ENCODE assay signal across 8 cellular contexts in the genomic region with DNA sequence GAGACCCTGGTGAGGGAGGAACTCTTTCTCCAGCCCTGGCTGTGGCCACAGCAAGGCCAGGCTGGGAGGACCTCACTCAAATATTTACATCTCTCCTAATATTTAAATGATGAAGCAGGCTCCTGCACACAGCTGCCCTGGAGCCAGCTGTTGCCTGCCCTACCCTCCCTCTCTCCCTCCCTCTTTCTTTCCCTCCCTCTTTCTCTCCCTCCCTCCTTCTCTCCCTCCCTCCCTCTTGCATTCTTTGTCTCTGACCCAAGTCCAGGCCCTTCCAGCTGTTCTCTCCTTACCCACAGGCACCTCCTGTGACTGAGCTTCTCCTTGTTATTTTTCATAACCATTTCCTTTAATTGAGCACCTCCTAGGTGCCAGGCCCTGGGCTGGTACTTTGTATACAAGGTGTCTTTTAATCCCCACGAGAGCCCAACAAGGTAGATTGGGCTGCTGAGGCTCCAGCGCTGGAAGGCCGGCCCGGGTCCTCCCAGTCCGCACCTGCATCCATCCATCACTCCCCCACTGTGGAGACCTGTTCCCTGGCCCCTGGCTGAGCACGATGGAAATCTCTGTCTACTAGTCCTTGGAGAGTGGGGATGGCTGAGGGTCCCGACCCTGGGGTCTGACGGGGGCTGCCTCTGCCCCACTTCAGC.
DNase-seq lines count a peak whose midpoint lies in the region; ATAC-seq, FAIRE-seq and TF ChIP-seq lines count a peak whose summit lies in the region.

No MANE protein-coding gene starts in this region.

- peak overlapping the region; percentile 79 to 80 for H3K4me3 Mint-ChIP-seq in activated T-cell treated with anti-CD3 and anti-CD28 coated beads, Interleukin-2, amount 50 U/mL, for 72 hours
- H3K4me3 Mint-ChIP-seq in activated T-helper 2 cell treated with anti-CD3 and anti-CD28 coated beads, Interferon-gamma antibody, Interleukin-2, Interleukin-4, amounts not matched to agents 10 μg/mL and 5 μg/mL and 100 μg/mL, durations not matched to agents 14 hours and 24 hours and 36 hours (ENCODE audit: low read depth) = no peak overlapping the region

- peak in 1 of 2 donors; percentile 4 for ATAC-seq in activated T-cell treated with anti-CD3 and anti-CD28 coated beads, Interleukin-2, amount 50 U/mL, for 72 hours (replicated peaks in 1 of 2)
- ATAC-seq in HepG2 (no peak), HG03025 (IDR thresholded peaks at IDR 0.05; ENCODE audit: low FRiP score, unreplicated experiment) (no peak), HG02798 (IDR thresholded peaks at IDR 0.05; ENCODE audit: poor library complexity, unreplicated experiment) (no peak)

- H4K20me1 ChIP-seq in HepG2 (ENCODE audit: insufficient read depth, low read length) = peaks cover 94% of the 10 kb centered on the region

- DNase-seq in activated T-cell treated with anti-CD3 and anti-CD28 coated beads, Interleukin-2, amount 50 U/mL, for 72 hours = no peak
- DNase-seq in activated T-cell treated with anti-CD3 and anti-CD28 coated beads for 4 hours (no peak), HepG2 (ENCODE audit: low spot score) (no peak), transverse colon (no peak), erythroblast (lab: John Stamatoyannopoulos, UW) (no peak)
- DNase-seq in activated T-helper 2 cell treated with anti-CD3 and anti-CD28 coated beads, Interferon-gamma antibody, Interleukin-2, Interleukin-4, amounts not matched to agents 10 μg/mL and 5 μg/mL and 100 μg/mL, durations not matched to agents 14 hours and 24 hours and 36 hours (ENCODE audit: low spot score) = no peak

- intact Hi-C loops in activated T-helper 2 cell treated with anti-CD3 and anti-CD28 coated beads, Interferon-gamma antibody, Interleukin-2, Interleukin-4, amounts not matched to agents 10 μg/mL and 5 μg/mL and 100 μg/mL, durations not matched to agents 14 hours and 24 hours and 36 hours (cut with micrococcal nuclease) = no loop called here
- intact Hi-C loops in HepG2 (cut with micrococcal nuclease; ENCODE audit: unreplicated experiment) (no loop called here), transverse colon (cut with DNase I; ENCODE audit: low total_unique reads) (no loop called here)

- TF ChIP-seq RAD21 in HepG2 (CRISPR knock-in tag; IDR thresholded peaks at IDR 0.05) = no peak

- 95% methylated on average over 8 of the region's 8 CpGs for WGBS in HepG2 (ENCODE audit: low lambda C conversion rate)
- 40 to 83% methylated on average over 1 to 8 of the region's 8 CpGs for WGBS in transverse colon (ENCODE audit: low coverage in 1 of 2), 2 donors

- H3K9ac ChIP-seq in HepG2 (ENCODE audit: insufficient read depth, low read depth, low read length) = no peak overlapping the region

- TF ChIP-seq POLR2A in HepG2 (IDR thresholded peaks at IDR 0.05; ENCODE audit: insufficient read depth in 1 of 2, low read depth in 2 of 2, low read length in 2 of 2) = no peak
- no peak for TF ChIP-seq POLR2A in transverse colon (IDR thresholded peaks at IDR 0.05)
- TF ChIP-seq POLR2A in erythroblast (IDR thresholded peaks at IDR 0.05; ENCODE audit: low read length) = no peak

- H3K4me3 ChIP-seq in HepG2 (replicated peaks in 1 of 3; ENCODE audit: insufficient read depth in 1 of 3, low read depth in 2 of 3, low read length in 3 of 3) (no peak overlapping the region), transverse colon (no peak overlapping the region)

- H3K36me3 ChIP-seq in HepG2 (replicated peaks in 1 of 2; ENCODE audit: control insufficient read depth in 1 of 2, insufficient read depth in 2 of 2, low read length in 2 of 2) (peaks cover 9 to 18% of the 10 kb centered on the region in 2 experiments; a peak in 4 of 5 replicates), transverse colon (no peaks in the 10 kb centered on the region)

- H3K27ac ChIP-seq in HepG2 (ENCODE audit: extremely low read length, insufficient read depth, low read length) (peak overlapping the region; percentile 42), transverse colon (peak overlapping the region; percentile 70 to 95 (median 90))

- peaks cover 99% of the 10 kb centered on the region for H3K4me1 ChIP-seq in HepG2 (ENCODE audit: insufficient read depth, low read length)
- peaks cover 57 to 97% (median 87%) of the 10 kb centered on the region in 4 donors for H3K4me1 ChIP-seq in transverse colon

- H3K27me3 ChIP-seq in HepG2 (ENCODE audit: control insufficient read depth in 1 of 2, insufficient read depth in 2 of 2, low read length in 2 of 2) (no peaks in the 10 kb centered on the region), transverse colon (no peaks in the 10 kb centered on the region)

- TF ChIP-seq CTCF in HepG2 (CRISPR knock-in tag; IDR thresholded peaks at IDR 0.05) (no peak), transverse colon (IDR thresholded peaks at IDR 0.05) (no peak)

- H3K4me1 Mint-ChIP-seq in activated T-cell treated with anti-CD3 and anti-CD28 coated beads, Interleukin-2, amount 50 U/mL, for 72 hours (ENCODE audit: low read depth) = peaks cover 85% of the 10 kb centered on the region
- H3K4me1 Mint-ChIP-seq in activated T-helper 2 cell treated with anti-CD3 and anti-CD28 coated beads, Interferon-gamma antibody, Interleukin-2, Interleukin-4, amounts not matched to agents 10 μg/mL and 5 μg/mL and 100 μg/mL, durations not matched to agents 14 hours and 24 hours and 36 hours (ENCODE audit: low read depth) = peaks cover 54% of the 10 kb centered on the region

- 0 out of 2 replicates have a peak overlapping the region, but pooled peaks have one; percentile 2 for H3K4me2 ChIP-seq in HepG2 (ENCODE audit: low read depth, low read length)

- H3K79me2 ChIP-seq in HepG2 (ENCODE audit: insufficient read depth, low read length) = peaks cover 93% of the 10 kb centered on the region

- POLR2A ChIA-PET in HepG2 (lab: Yijun Ruan, JAX) = interaction anchor here (1.0 to 3.3 kb wide), 5 partner anchors 9 to 71 kb away, joined by 3 to 23 read pairs (median 3); no protein-coding TSS in a partner anchor

- no peaks in the 10 kb centered on the region for H3K27me3 Mint-ChIP-seq in activated T-cell treated with anti-CD3 and anti-CD28 coated beads, Interleukin-2, amount 50 U/mL, for 72 hours (ENCODE audit: low read depth)
- no peaks in the 10 kb centered on the region for H3K27me3 Mint-ChIP-seq in activated T-helper 2 cell treated with anti-CD3 and anti-CD28 coated beads, Interferon-gamma antibody, Interleukin-2, Interleukin-4, amounts not matched to agents 10 μg/mL and 5 μg/mL and 100 μg/mL, durations not matched to agents 14 hours and 24 hours and 36 hours (ENCODE audit: low read depth)

- FAIRE-seq in HepG2 (lab: Jason Lieb, UNC) = no peak

- TF ChIP-seq EP300 in HepG2 (IDR thresholded peaks at IDR 0.05; ENCODE audit: low read depth in 2 of 2, low read length in 2 of 2) = no peak
- no peak for TF ChIP-seq EP300 in HepG2 (CRISPR knock-in tag; IDR thresholded peaks at IDR 0.05; ENCODE audit: borderline replicate concordance)
- TF ChIP-seq EP300 in transverse colon (IDR thresholded peaks at IDR 0.05; ENCODE audit: low read depth) = no peak

- CTCF ChIA-PET in HepG2 (lab: Yijun Ruan, JAX; ENCODE audit: low intra/inter-chr PET ratio, low total read pairs) = no interaction called here

- no peaks in the 10 kb centered on the region for H3K9me3 Mint-ChIP-seq in activated T-cell treated with anti-CD3 and anti-CD28 coated beads, Interleukin-2, amount 50 U/mL, for 72 hours
- H3K9me3 Mint-ChIP-seq in activated T-helper 2 cell treated with anti-CD3 and anti-CD28 coated beads, Interferon-gamma antibody, Interleukin-2, Interleukin-4, amounts not matched to agents 10 μg/mL and 5 μg/mL and 100 μg/mL, durations not matched to agents 14 hours and 24 hours and 36 hours = no peaks in the 10 kb centered on the region

- H3K36me3 Mint-ChIP-seq in activated T-cell treated with anti-CD3 and anti-CD28 coated beads, Interleukin-2, amount 50 U/mL, for 72 hours (ENCODE audit: insufficient read depth in 2 of 2) = no peaks in the 10 kb centered on the region
- H3K36me3 Mint-ChIP-seq in activated T-helper 2 cell treated with anti-CD3 and anti-CD28 coated beads, Interferon-gamma antibody, Interleukin-2, Interleukin-4, amounts not matched to agents 10 μg/mL and 5 μg/mL and 100 μg/mL, durations not matched to agents 14 hours and 24 hours and 36 hours (ENCODE audit: low read depth) = peaks cover 30% of the 10 kb centered on the region

- in situ Hi-C loops in HepG2 (cut with HindIII; ENCODE audit: extremely low pct_ligation_motif_present, low pct_unique_long_range_greater_than_20kb) = no loop called here
- in situ Hi-C loops in transverse colon (cut with MboI; ENCODE audit: low pct_ligation_motif_present in 1 of 4, low pct_unique_long_range_greater_than_20kb in 1 of 4, low sequenced_read_pairs in 3 of 4) = no loop called here

- peak overlapping the region; percentile 75 for H3K27ac Mint-ChIP-seq in activated T-cell treated with anti-CD3 and anti-CD28 coated beads, Interleukin-2, amount 50 U/mL, for 72 hours
- peak overlapping the region; percentile 72 for H3K27ac Mint-ChIP-seq in activated T-helper 2 cell treated with anti-CD3 and anti-CD28 coated beads, Interferon-gamma antibody, Interleukin-2, Interleukin-4, amounts not matched to agents 10 μg/mL and 5 μg/mL and 100 μg/mL, durations not matched to agents 14 hours and 24 hours and 36 hours

- no peak overlapping the region for H2AFZ ChIP-seq in HepG2 (ENCODE audit: low read length)

- H3K9me3 ChIP-seq in HepG2 (ENCODE audit: low read length) = no peaks in the 10 kb centered on the region
- no peaks in the 10 kb centered on the region for H3K9me3 ChIP-seq in transverse colon

- no TSS peak for BruUV-seq in HepG2 (replicated peaks; lab: Mats Ljungman, UMichigan)

TF ChIP-seq in HepG2, 621 proteins besides CTCF, POLR2A, EP300 and RAD21 (continues in another document):
- TF ChIP-seq ZNF326 (CRISPR knock-in tag; IDR thresholded peaks at IDR 0.05; ENCODE audit: borderline replicate concordance) = no peak
- TF ChIP-seq, protein P1, sequence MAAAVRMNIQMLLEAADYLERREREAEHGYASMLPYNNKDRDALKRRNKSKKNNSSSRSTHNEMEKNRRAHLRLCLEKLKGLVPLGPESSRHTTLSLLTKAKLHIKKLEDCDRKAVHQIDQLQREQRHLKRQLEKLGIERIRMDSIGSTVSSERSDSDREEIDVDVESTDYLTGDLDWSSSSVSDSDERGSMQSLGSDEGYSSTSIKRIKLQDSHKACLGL (CRISPR knock-in tag; IDR thresholded peaks at IDR 0.05) = no peak
- peak; percentile 61 for TF ChIP-seq HNRNPK (IDR thresholded peaks at IDR 0.05; ENCODE audit: low read depth, low read length, poor library complexity, severe bottlenecking)
- no peak for TF ChIP-seq RAD51 (IDR thresholded peaks at IDR 0.05; ENCODE audit: borderline replicate concordance)
- TF ChIP-seq, protein P2, sequence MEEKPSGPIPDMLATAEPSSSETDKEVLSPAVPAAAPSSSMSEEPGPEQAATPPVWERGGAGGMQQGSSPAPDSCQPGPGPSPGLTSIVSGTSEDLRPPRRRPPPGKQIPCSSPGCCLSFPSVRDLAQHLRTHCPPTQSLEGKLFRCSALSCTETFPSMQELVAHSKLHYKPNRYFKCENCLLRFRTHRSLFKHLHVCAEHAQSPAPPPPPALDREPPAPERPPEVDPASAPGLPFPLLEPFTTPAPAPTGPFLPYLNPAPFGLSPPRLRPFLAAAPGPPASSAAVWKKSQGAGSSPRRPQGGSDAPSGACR (CRISPR knock-in tag; IDR thresholded peaks at IDR 0.05) = no peak
- peak; percentile 2; the same call in 1 of the 2 replicates for TF ChIP-seq ZNF768 (CRISPR knock-in tag; IDR thresholded peaks at IDR 0.05)
- TF ChIP-seq PHF8 (CRISPR knock-in tag; IDR thresholded peaks at IDR 0.05) = no peak
